Comparison of ENCODE assay signal across 1 cellular context in genomic region chr12:31578632-31579031, GRCh38.
TF ChIP-seq lines count a peak whose summit lies in the region.

No MANE protein-coding gene starts in this region.

TF ChIP-seq in IMR-90, 13 proteins besides CTCF, POLR2A, EP300 and RAD21 (continued from another document):
- no peak for TF ChIP-seq MAFK (IDR thresholded peaks at IDR 0.05; ENCODE audit: low read depth, low read length)
- no peak for TF ChIP-seq USF2 (IDR thresholded peaks at IDR 0.05; ENCODE audit: low read depth, low read length)
- TF ChIP-seq BHLHE40 (IDR thresholded peaks at IDR 0.05; ENCODE audit: low read depth, low read length), result no peak
- TF ChIP-seq FOS (IDR thresholded peaks at IDR 0.05; ENCODE audit: low read depth, low read length), result no peak
- TF ChIP-seq SMC3 (IDR thresholded peaks at IDR 0.05; ENCODE audit: low read depth, low read length), result no peak
- no peak for TF ChIP-seq ELK1 (IDR thresholded peaks at IDR 0.05; ENCODE audit: borderline replicate concordance, low read depth, low read length)
- TF ChIP-seq CHD1 (IDR thresholded peaks at IDR 0.05; ENCODE audit: low read depth, low read length), result no peak
